Comparison of ENCODE assay signal across 8 cellular contexts in genomic region chr22:17368727-17369552, GRCh38. TPM values are rescaled to one million over a fixed set of nuclear protein-coding genes. Genes with fewer than 3 reads are reported as not detected.
DNase-seq lines count a peak whose midpoint lies in the region; ATAC-seq lines count a peak whose summit lies in the region.

CECR2 (plus strand) TSS chr22:17369460; CDS start chr22:17369784, 324 bp downstream.

- in situ Hi-C loops in HAP-1 (cut with MboI; ENCODE audit: low sequenced_read_pairs): loop anchor here (10.0 to 25.0 kb wide), 2 partner anchors 136 to 757 kb away; no protein-coding TSS in a partner anchor

- DNase-seq in HAP-1 (ENCODE audit: low spot score in 2 of 2) (peak; percentile 77 to 89), NCI-H2227 (lab: John Stamatoyannopoulos, UW; ENCODE audit: unreplicated experiment) (peak; percentile 93), amygdala (lab: John Stamatoyannopoulos, UW) (peak in 51 of 56 donors; percentile 26 to 85 (median 64)), sciatic nerve (ENCODE audit: low spot score) (peak; percentile 66), OCI-M1 (lab: John Stamatoyannopoulos, UW) (no peak)

- H3K27ac ChIP-seq in iPS-20b (ENCODE audit: low read length): peak within 1 kb of the TSS; percentile 96

- intact Hi-C loops in sciatic nerve (cut with DNase I): no loop called here

- ATAC-seq in sciatic nerve (peak; percentile 91), HG03571 (IDR thresholded peaks at IDR 0.05; ENCODE audit: unreplicated experiment) (no peak), HG02884 (IDR thresholded peaks at IDR 0.05; ENCODE audit: unreplicated experiment) (no peak)

- peaks cover 26% of the 10 kb centered on the region for H3K4me1 ChIP-seq in HAP-1
- H3K4me1 ChIP-seq in iPS-20b (ENCODE audit: insufficient read depth, low read length): peaks cover 23% of the 10 kb centered on the region

- H3K9ac ChIP-seq in iPS-20b (ENCODE audit: low read depth, low read length): peak within 1 kb of the TSS; percentile 97

- H3K9me3 ChIP-seq in HAP-1: no peaks in the 10 kb centered on the region
- no peaks in the 10 kb centered on the region for H3K9me3 ChIP-seq in iPS-20b (ENCODE audit: insufficient read depth, low read depth, low read length)

- H3K27me3 ChIP-seq in HAP-1 (ENCODE audit: low read depth) (no peaks in the 10 kb centered on the region), iPS-20b (ENCODE audit: insufficient read depth, low read length) (no peaks in the 10 kb centered on the region)

- H3K36me3 ChIP-seq in HAP-1 (replicated peaks) (peaks cover 3% of the 10 kb centered on the region; the same call in 1 of the 2 replicates), iPS-20b (ENCODE audit: insufficient read depth, low read depth, low read length) (no peaks in the 10 kb centered on the region)

- H3K4me3 ChIP-seq in HAP-1 (peak within 1 kb of the TSS; percentile 74), iPS-20b (ENCODE audit: low read length) (peak within 1 kb of the TSS; percentile 90)

RNA-seq across cellular contexts. Expression of gene CECR2, which starts in this region (rescaled TPM):
- 4.8 TPM for total RNA-seq in sciatic nerve
